20 cellular contexts compared by ENCODE assay signal in genomic region chr13:110407531-110407930, GRCh38.
A peak's percentile ranks its signal among the peaks of the same experiment; 100 is the strongest.
DNase-seq lines count a peak whose midpoint lies in the region; ATAC-seq and TF ChIP-seq lines count a peak whose summit lies in the region.
"Had no signal": no experiment of that assay in that cellular context is flagged by ENCODE, and none has a peak within 500 bp of the region (broad histone marks: within the 10 kb centered on the region; RNA-seq: fewer than 3 reads in every experiment).

No MANE protein-coding gene starts in this region.

- H3K4me3 ChIP-seq in coronary artery (peak overlapping the region; percentile 16), mesenchymal stem cell (ENCODE audit: insufficient read depth in 1 of 2, low read depth in 1 of 2, low read length in 2 of 2) (no peak overlapping the region), stomach (no peak overlapping the region)

- no peak overlapping the region for H3K4me3 Mint-ChIP-seq in Calu3 (ENCODE audit: low read depth, unreplicated experiment)
- H3K4me3 Mint-ChIP-seq in activated T-helper 2 cell treated with anti-CD3 and anti-CD28 coated beads, Interferon-gamma antibody, Interleukin-2, Interleukin-4, amounts not matched to agents 10 μg/mL and 5 μg/mL and 100 μg/mL, durations not matched to agents 14 hours and 24 hours and 36 hours (ENCODE audit: low read depth), result no peak overlapping the region
- H3K4me3 Mint-ChIP-seq in activated T-cell treated with anti-CD3 and anti-CD28 coated beads, Interleukin-2, amount 50 U/mL, for 72 hours, result no peak overlapping the region
- H3K4me3 Mint-ChIP-seq: activated CD4-positive, alpha-beta memory T cell treated with anti-CD3 and anti-CD28 coated beads, Interleukin-2, amount 10 ng/mL, durations not matched to agents 7 days and 5 days; immature natural killer cell; stimulated activated memory B cell treated with anti-CD40 and anti-IgM and Interleukin-4, amounts not matched to agents 10 μg/mL and 1 μg/mL and 100 μg/mL, for 72 hours had no signal

- TF ChIP-seq EP300 in stomach (IDR thresholded peaks at IDR 0.05), result no peak

- TF ChIP-seq CTCF in Calu3 (IDR thresholded peaks at IDR 0.05; ENCODE audit: unreplicated experiment) (no peak), coronary artery (IDR thresholded peaks at IDR 0.05) (no peak), stomach (IDR thresholded peaks at IDR 0.05) (no peak)

- H3K27me3 Mint-ChIP-seq in Calu3 (ENCODE audit: unreplicated experiment), result no peaks in the 10 kb centered on the region
- H3K27me3 Mint-ChIP-seq in activated T-helper 2 cell treated with anti-CD3 and anti-CD28 coated beads, Interferon-gamma antibody, Interleukin-2, Interleukin-4, amounts not matched to agents 10 μg/mL and 5 μg/mL and 100 μg/mL, durations not matched to agents 14 hours and 24 hours and 36 hours (ENCODE audit: low read depth), result peaks cover 70% of the 10 kb centered on the region
- peaks cover 87% of the 10 kb centered on the region for H3K27me3 Mint-ChIP-seq in activated T-cell treated with anti-CD3 and anti-CD28 coated beads, Interleukin-2, amount 50 U/mL, for 72 hours (ENCODE audit: low read depth)

- peak overlapping the region in 1 of 2 experiments; percentile 95 for H3K18ac ChIP-seq in mesenchymal stem cell (ENCODE audit: low read depth in 1 of 2, low read length in 2 of 2)

- H2BK12ac ChIP-seq in mesenchymal stem cell (ENCODE audit: low read length in 2 of 2), result peak overlapping the region; percentile 55 to 81

- H3K9ac ChIP-seq in mesenchymal stem cell (ENCODE audit: low read length), result no peak overlapping the region

- no peak overlapping the region for H2BK5ac ChIP-seq in mesenchymal stem cell (ENCODE audit: low read depth, low read length, poor library complexity, severe bottlenecking)

- H3K27ac ChIP-seq in coronary artery (peak overlapping the region; percentile 84 to 98), mesenchymal stem cell (ENCODE audit: low read length, poor library complexity, severe bottlenecking) (no peak overlapping the region), stomach (peak overlapping the region in 4 of 5 donors; percentile 66 to 94 (median 74))
- H3K27ac ChIP-seq: VCaP had no signal

- no peaks in the 10 kb centered on the region for H3K9me3 Mint-ChIP-seq in Calu3 (ENCODE audit: low read depth, unreplicated experiment)
- H3K9me3 Mint-ChIP-seq in activated T-helper 2 cell treated with anti-CD3 and anti-CD28 coated beads, Interferon-gamma antibody, Interleukin-2, Interleukin-4, amounts not matched to agents 10 μg/mL and 5 μg/mL and 100 μg/mL, durations not matched to agents 14 hours and 24 hours and 36 hours, result no peaks in the 10 kb centered on the region
- H3K9me3 Mint-ChIP-seq in activated T-cell treated with anti-CD3 and anti-CD28 coated beads, Interleukin-2, amount 50 U/mL, for 72 hours, result peaks cover 0 to 6% of the 10 kb centered on the region in 2 donors
- H3K9me3 Mint-ChIP-seq: immature natural killer cell had no signal

- DNase-seq in Calu3 (no peak), coronary artery (ENCODE audit: low spot score) (peak; percentile 64), mesenchymal stem cell (no peak), stomach (no peak)
- no peak for DNase-seq in stimulated activated CD4-positive, alpha-beta T cell treated with anti-CD3 and anti-CD28 coated beads, Interleukin-15, amount 100 ng/mL, for 24 hours
- no peak for DNase-seq in activated T-helper 2 cell treated with anti-CD3 and anti-CD28 coated beads, Interferon-gamma antibody, Interleukin-2, Interleukin-4, amounts not matched to agents 10 μg/mL and 5 μg/mL and 100 μg/mL, durations not matched to agents 14 hours and 24 hours and 36 hours (ENCODE audit: low spot score)
- DNase-seq in activated T-cell treated with anti-CD3 and anti-CD28 coated beads, Interleukin-2, amount 50 U/mL, for 72 hours, result no peak
- DNase-seq: activated CD4-positive, alpha-beta memory T cell treated with anti-CD3 and anti-CD28 coated beads, Interleukin-2, amount 10 ng/mL, durations not matched to agents 7 days and 5 days; cerebellar nuclear complex; GF-D8; immature natural killer cell; NCI-H1436 treated with DMSO at 0.1 percent for 48 hours; NCI-H226; nucleus accumbens; RPMI8226; T-helper 1 cell had no signal

- intact Hi-C loops in Calu3 (cut with micrococcal nuclease; ENCODE audit: unreplicated experiment) (no loop called here), stomach (cut with DNase I; ENCODE audit: low total_unique reads) (no loop called here)
- intact Hi-C loops in activated T-helper 2 cell treated with anti-CD3 and anti-CD28 coated beads, Interferon-gamma antibody, Interleukin-2, Interleukin-4, amounts not matched to agents 10 μg/mL and 5 μg/mL and 100 μg/mL, durations not matched to agents 14 hours and 24 hours and 36 hours (cut with micrococcal nuclease), result no loop called here

- peaks cover 18% of the 10 kb centered on the region for H3K4me1 Mint-ChIP-seq in Calu3 (ENCODE audit: low read depth, unreplicated experiment)
- H3K4me1 Mint-ChIP-seq in activated T-helper 2 cell treated with anti-CD3 and anti-CD28 coated beads, Interferon-gamma antibody, Interleukin-2, Interleukin-4, amounts not matched to agents 10 μg/mL and 5 μg/mL and 100 μg/mL, durations not matched to agents 14 hours and 24 hours and 36 hours (ENCODE audit: low read depth), result peaks cover 13% of the 10 kb centered on the region
- H3K4me1 Mint-ChIP-seq in activated T-cell treated with anti-CD3 and anti-CD28 coated beads, Interleukin-2, amount 50 U/mL, for 72 hours (ENCODE audit: low read depth), result peaks cover 15% of the 10 kb centered on the region
- H3K4me1 Mint-ChIP-seq: immature natural killer cell; stimulated activated memory B cell treated with anti-CD40 and anti-IgM and Interleukin-4, amounts not matched to agents 10 μg/mL and 1 μg/mL and 100 μg/mL, for 72 hours had no signal

- no peak for TF ChIP-seq POLR2A in stomach (IDR thresholded peaks at IDR 0.05)

- peak overlapping the region; percentile 92 for H4K91ac ChIP-seq in mesenchymal stem cell (ENCODE audit: low read length)

- 69% methylated on average over 9 of the region's 9 CpGs for WGBS in mesenchymal stem cell
- WGBS in stomach, 5 donors, result 30 to 47% (median 37%) methylated on average over 9 of the region's 9 CpGs

- peak overlapping the region; percentile 54 for H4K8ac ChIP-seq in mesenchymal stem cell (ENCODE audit: low read length)

- peak overlapping the region; percentile 93 for H2BK120ac ChIP-seq in mesenchymal stem cell (ENCODE audit: low read depth, low read length)

- peak overlapping the region; percentile 54 to 91 for H3K4ac ChIP-seq in mesenchymal stem cell (ENCODE audit: low read depth in 1 of 2, low read length in 2 of 2)

- no peaks in the 10 kb centered on the region for H3K36me3 Mint-ChIP-seq in Calu3 (ENCODE audit: insufficient read depth, unreplicated experiment)
- no peaks in the 10 kb centered on the region for H3K36me3 Mint-ChIP-seq in activated T-helper 2 cell treated with anti-CD3 and anti-CD28 coated beads, Interferon-gamma antibody, Interleukin-2, Interleukin-4, amounts not matched to agents 10 μg/mL and 5 μg/mL and 100 μg/mL, durations not matched to agents 14 hours and 24 hours and 36 hours (ENCODE audit: low read depth)
- peaks cover 0 to 3% of the 10 kb centered on the region in 2 donors for H3K36me3 Mint-ChIP-seq in activated T-cell treated with anti-CD3 and anti-CD28 coated beads, Interleukin-2, amount 50 U/mL, for 72 hours (ENCODE audit: insufficient read depth in 2 of 2)
- H3K36me3 Mint-ChIP-seq: immature natural killer cell; stimulated activated memory B cell treated with anti-CD40 and anti-IgM and Interleukin-4, amounts not matched to agents 10 μg/mL and 1 μg/mL and 100 μg/mL, for 72 hours had no signal

- H2BK15ac ChIP-seq in mesenchymal stem cell (ENCODE audit: low read depth, poor library complexity, severe bottlenecking), result no peak overlapping the region

- peak overlapping the region; percentile 42 for H3K27ac Mint-ChIP-seq in Calu3 (ENCODE audit: unreplicated experiment)
- H3K27ac Mint-ChIP-seq in activated T-helper 2 cell treated with anti-CD3 and anti-CD28 coated beads, Interferon-gamma antibody, Interleukin-2, Interleukin-4, amounts not matched to agents 10 μg/mL and 5 μg/mL and 100 μg/mL, durations not matched to agents 14 hours and 24 hours and 36 hours, result no peak overlapping the region
- H3K27ac Mint-ChIP-seq in activated T-cell treated with anti-CD3 and anti-CD28 coated beads, Interleukin-2, amount 50 U/mL, for 72 hours, result no peak overlapping the region
- H3K27ac Mint-ChIP-seq: activated CD4-positive, alpha-beta memory T cell treated with anti-CD3 and anti-CD28 coated beads, Interleukin-2, amount 10 ng/mL, durations not matched to agents 7 days and 5 days; immature natural killer cell; stimulated activated memory B cell treated with anti-CD40 and anti-IgM and Interleukin-4, amounts not matched to agents 10 μg/mL and 1 μg/mL and 100 μg/mL, for 72 hours had no signal

- H3K27me3 ChIP-seq in mesenchymal stem cell (ENCODE audit: control insufficient read depth in 1 of 2, insufficient read depth in 1 of 2, low read length in 2 of 2) (no peaks in the 10 kb centered on the region), stomach (no peaks in the 10 kb centered on the region)

- H3K23ac ChIP-seq in mesenchymal stem cell (ENCODE audit: low read length in 2 of 2), result no peak overlapping the region

- H3K79me1 ChIP-seq in mesenchymal stem cell (replicated peaks; ENCODE audit: low read length, poor library complexity, severe bottlenecking), result peaks cover 15% of the 10 kb centered on the region

- CTCF ChIA-PET in Calu3 (lab: Charles Lee), result no interaction called here

- H3K14ac ChIP-seq in mesenchymal stem cell (ENCODE audit: low read length in 2 of 2), result no peak overlapping the region

- ATAC-seq in GM18907 (IDR thresholded peaks at IDR 0.05; ENCODE audit: unreplicated experiment), result no peak
- ATAC-seq in activated T-cell treated with anti-CD3 and anti-CD28 coated beads, Interleukin-2, amount 50 U/mL, for 72 hours (replicated peaks in 1 of 2), result no peak
- ATAC-seq: HCT116; stimulated activated memory B cell treated with anti-CD40 and anti-IgM and Interleukin-4, amounts not matched to agents 10 μg/mL and 1 μg/mL and 100 μg/mL, for 72 hours had no signal

- H3K4me2 ChIP-seq in mesenchymal stem cell (ENCODE audit: low read length, poor library complexity, severe bottlenecking), result no peak overlapping the region

- H2AK5ac ChIP-seq in mesenchymal stem cell (ENCODE audit: low read length, severe bottlenecking), result peak overlapping the region; percentile 2

- no peak overlapping the region for H2AFZ ChIP-seq in mesenchymal stem cell (ENCODE audit: low read depth, low read length)

- no TSS peak for BruUV-seq in Calu3 (replicated peaks; lab: Mats Ljungman, UMichigan)

- H3K9me3 ChIP-seq in mesenchymal stem cell (ENCODE audit: control insufficient read depth, low read length) (no peaks in the 10 kb centered on the region), stomach (no peaks in the 10 kb centered on the region)

- H3K4me1 ChIP-seq in mesenchymal stem cell (ENCODE audit: control insufficient read depth, insufficient read depth, low read depth, low read length) (peaks cover 57% of the 10 kb centered on the region), stomach (peaks cover 3 to 74% (median 38%) of the 10 kb centered on the region in 4 donors)

- peaks cover 4 to 37% of the 10 kb centered on the region in 2 experiments for H3K36me3 ChIP-seq in mesenchymal stem cell (ENCODE audit: control insufficient read depth in 1 of 2, insufficient read depth in 2 of 2, low read depth in 1 of 2, low read length in 2 of 2)
- H3K36me3 ChIP-seq in stomach, result no peaks in the 10 kb centered on the region
